1 cellular context compared by ENCODE assay signal in genomic region chr2:219218279-219219112, GRCh38.
TF ChIP-seq lines count a peak whose summit lies in the region.

Gene ABCB6 (minus strand): TSS chr2:219218958. CDS start chr2:219218673, 285 bp downstream.

TF ChIP-seq in HEK293, 187 proteins besides CTCF, POLR2A, EP300 and RAD21 (continued from another document and continues in another):
- TF ChIP-seq ZBTB44 (tag by site-specific recombination; IDR thresholded peaks at IDR 0.05) = no peak
- TF ChIP-seq ZNF404 (tag by site-specific recombination; IDR thresholded peaks at IDR 0.05) = no peak
- TF ChIP-seq OVOL3 (tag by site-specific recombination; IDR thresholded peaks at IDR 0.05) = no peak
- TF ChIP-seq ZNF140 (tag by site-specific recombination; IDR thresholded peaks at IDR 0.05) = no peak
- no peak for TF ChIP-seq ZNF48 (tag by site-specific recombination; IDR thresholded peaks at IDR 0.05)
- TF ChIP-seq ZNF311 (tag by site-specific recombination; IDR thresholded peaks at IDR 0.05; ENCODE audit: borderline replicate concordance) = no peak
- TF ChIP-seq ZNF785 (tag by site-specific recombination; IDR thresholded peaks at IDR 0.05) = no peak
- no peak for TF ChIP-seq SETDB1 (IDR thresholded peaks at IDR 0.05; ENCODE audit: insufficient read length, low read length)
- TF ChIP-seq RBAK (tag by site-specific recombination; IDR thresholded peaks at IDR 0.05) = no peak
- no peak for TF ChIP-seq ZNF510 (tag by site-specific recombination; IDR thresholded peaks at IDR 0.05; ENCODE audit: insufficient replicate concordance)
- 0 out of 2 replicates have a peak, but pooled peaks have one; percentile 21 for TF ChIP-seq ZNF843 (tag by site-specific recombination; IDR thresholded peaks at IDR 0.05)
- TF ChIP-seq ZNF692 (tag by site-specific recombination; IDR thresholded peaks at IDR 0.05) = 0 out of 2 replicates have a peak, but pooled peaks have one; percentile 29
- TF ChIP-seq ZSCAN30 (tag by site-specific recombination; IDR thresholded peaks at IDR 0.05) = no peak
- TF ChIP-seq ZNF626 (tag by site-specific recombination; IDR thresholded peaks at IDR 0.05) = no peak
- no peak for TF ChIP-seq ZNF362 (tag by site-specific recombination; IDR thresholded peaks at IDR 0.05)
- no peak for TF ChIP-seq ZNF169 (tag by site-specific recombination; IDR thresholded peaks at IDR 0.05)
- TF ChIP-seq ZNF610 (tag by site-specific recombination; IDR thresholded peaks at IDR 0.05; ENCODE audit: borderline replicate concordance) = no peak
- 0 out of 2 replicates have a peak, but pooled peaks have one; percentile 11 for TF ChIP-seq SP7 (tag by site-specific recombination; IDR thresholded peaks at IDR 0.05)
- TF ChIP-seq ZNF266 (tag by site-specific recombination; IDR thresholded peaks at IDR 0.05; ENCODE audit: low read depth) = no peak
- no peak for TF ChIP-seq ZNF391 (tag by site-specific recombination; IDR thresholded peaks at IDR 0.05; ENCODE audit: borderline replicate concordance, low read depth)
- TF ChIP-seq ZNF335 (tag by site-specific recombination; conservative IDR thresholded peaks at IDR 0.05) = peak; percentile 86
- no peak for TF ChIP-seq PRDM6 (tag by site-specific recombination; IDR thresholded peaks at IDR 0.05)
- TF ChIP-seq GLI2 (tag by site-specific recombination; IDR thresholded peaks at IDR 0.05; ENCODE audit: borderline replicate concordance, low read depth) = no peak
- TF ChIP-seq ATF2 (tag by site-specific recombination; IDR thresholded peaks at IDR 0.05; ENCODE audit: low read depth) = no peak
- no peak for TF ChIP-seq ZFP3 (tag by site-specific recombination; IDR thresholded peaks at IDR 0.05; ENCODE audit: low read depth)
- peak; percentile 55; the same call in 1 of the 2 replicates for TF ChIP-seq HOXD13 (CRISPR knock-in tag; IDR thresholded peaks at IDR 0.05; ENCODE audit: borderline replicate concordance)
- TF ChIP-seq ZNF426 (tag by site-specific recombination; IDR thresholded peaks at IDR 0.05) = no peak
- TF ChIP-seq ZFP37 (tag by site-specific recombination; IDR thresholded peaks at IDR 0.05) = no peak
- TF ChIP-seq ZXDB (tag by site-specific recombination; IDR thresholded peaks at IDR 0.05) = no peak
- TF ChIP-seq ZNF792 (tag by site-specific recombination; IDR thresholded peaks at IDR 0.05) = no peak
- no peak for TF ChIP-seq ZNF513 (tag by site-specific recombination; IDR thresholded peaks at IDR 0.05)
- TF ChIP-seq ZNF302 (tag by site-specific recombination; IDR thresholded peaks at IDR 0.05; ENCODE audit: low read depth) = no peak
- peak; percentile 44; the same call in 1 of the 2 replicates for TF ChIP-seq PATZ1 (tag by site-specific recombination; IDR thresholded peaks at IDR 0.05)
- no peak for TF ChIP-seq ZNF133 (tag by site-specific recombination; IDR thresholded peaks at IDR 0.05)
- TF ChIP-seq ZIC2 (tag by site-specific recombination; IDR thresholded peaks at IDR 0.05) = peak; percentile 53
- TF ChIP-seq ZNF639 (tag by site-specific recombination; IDR thresholded peaks at IDR 0.05) = no peak
- TF ChIP-seq AEBP2 (tag by site-specific recombination; IDR thresholded peaks at IDR 0.05; ENCODE audit: borderline replicate concordance) = no peak
- peak; percentile 68 for TF ChIP-seq ZBTB48 (tag by site-specific recombination; IDR thresholded peaks at IDR 0.05)
- no peak for TF ChIP-seq ZSCAN4 (tag by site-specific recombination; IDR thresholded peaks at IDR 0.05)
- TF ChIP-seq ZBTB26 (tag by site-specific recombination; optimal IDR thresholded peaks at IDR 0.05) = peak; percentile 82
- no peak for TF ChIP-seq ZNF157 (tag by site-specific recombination; IDR thresholded peaks at IDR 0.05)
- TF ChIP-seq ZNF645 (tag by site-specific recombination; IDR thresholded peaks at IDR 0.05) = no peak
- no peak for TF ChIP-seq ZNF2 (tag by site-specific recombination; IDR thresholded peaks at IDR 0.05)
- TF ChIP-seq ZNF112 (tag by site-specific recombination; IDR thresholded peaks at IDR 0.05) = no peak
- peak; percentile 95 for TF ChIP-seq ZNF223 (tag by site-specific recombination; IDR thresholded peaks at IDR 0.05)
